Comparison of ENCODE assay signal across 19 cellular contexts in genomic region chr7:155484483-155485399, GRCh38. TPM values are rescaled to one million over a fixed set of nuclear protein-coding genes. Genes with fewer than 3 reads are reported as not detected.
"Had no signal": no experiment of that assay in that cellular context is flagged by ENCODE, and none has a peak within 500 bp of the region (broad histone marks: within the 10 kb centered on the region; RNA-seq: fewer than 3 reads in every experiment).

No MANE protein-coding gene starts in this region.

- H3K4me3 ChIP-seq: body of pancreas, cardiac muscle cell, stomach, suprapubic skin, transverse colon, uterus had no signal

- H3K27me3 ChIP-seq: body of pancreas had no signal

- H3K9me3 ChIP-seq: body of pancreas, stomach, suprapubic skin, transverse colon, uterus had no signal

- ATAC-seq: activated naive CD8-positive, alpha-beta T cell treated with anti-CD3 and anti-CD28 coated beads, Interleukin-2, amount 50 U/mL, for 24 hours; activated T-cell treated with anti-CD3 and anti-CD28 coated beads, Interleukin-2, amount 50 U/mL, for 72 hours had no signal

- DNase-seq: activated CD4-positive, alpha-beta T cell treated with anti-CD3 and anti-CD28 coated beads for 1 hour; activated gamma-delta T cell; activated naive CD4-positive, alpha-beta T cell treated with anti-CD3 and anti-CD28 coated beads, Interleukin-2, amount 50 U/mL, for 16 hours; activated naive CD8-positive, alpha-beta T cell treated with anti-CD3 and anti-CD28 coated beads, Interleukin-2, amount 50 U/mL, for 24 hours; activated T-cell treated with anti-CD3 and anti-CD28 coated beads, Interleukin-2, amount 50 U/mL, for 72 hours; body of pancreas; effector CD4-positive, alpha-beta T cell; foreskin melanocyte; glutamatergic neuron; stimulated activated CD4-positive, alpha-beta T cell treated with anti-CD3 and anti-CD28 coated beads, Interleukin-1b, Interleukin-23, amount 100 ng/mL, for 48 hours; stomach; T-helper 9 cell; transverse colon; uterus had no signal

- H3K27ac ChIP-seq: body of pancreas, cardiac muscle cell, stomach, suprapubic skin, transverse colon, uterus had no signal

- H3K4me1 ChIP-seq: body of pancreas, stomach, transverse colon, uterus had no signal

- H3K36me3 ChIP-seq: cardiac muscle cell, stomach, suprapubic skin, transverse colon, uterus had no signal

RNA-seq across cellular contexts. Expression of gene EN2, which starts 26.8 kb away (rescaled TPM):
- total RNA-seq: activated T-cell treated with anti-CD3 and anti-CD28 coated beads, Interleukin-2, amount 50 U/mL, for 72 hours; body of pancreas; cardiac muscle cell; mononuclear cell; stomach; T-helper 1 cell treated with Interleukin-12 subunit alpha and Interleukin-12 subunit beta and Interleukin-4 antibody, amounts not matched to agents 30 ng/mL and 1 ng/mL, for 36 hours; transverse colon had no signal
- polyA plus RNA-seq: cardiac muscle cell, liver had no signal
